ENCODE assay signal across 7 cellular contexts in genomic region chr5:154631141-154631540, GRCh38.
"Had no signal": no experiment of that assay in that cellular context is flagged by ENCODE, and none has a peak within 500 bp of the region (broad histone marks: within the 10 kb centered on the region; RNA-seq: fewer than 3 reads in every experiment).

No MANE protein-coding gene starts in this region.

- H3K27ac ChIP-seq: GM23248 had no signal

- H3K27ac Mint-ChIP-seq: H9 had no signal

- FAIRE-seq: HTR-8/SVneo had no signal

- H3K4me3 Mint-ChIP-seq: H9 had no signal

- H3K9me3 Mint-ChIP-seq: H9 had no signal

- H2AFZ ChIP-seq: GM23248 had no signal

- DNase-seq: GM23248, GOT3, H9, HCEC 1CT, IMR-90 had no signal

- H3K9ac ChIP-seq: GM23248 had no signal

- H3K4me3 ChIP-seq: GM23248, K562 had no signal
